1 cellular context compared by ENCODE assay signal in the genomic region with DNA sequence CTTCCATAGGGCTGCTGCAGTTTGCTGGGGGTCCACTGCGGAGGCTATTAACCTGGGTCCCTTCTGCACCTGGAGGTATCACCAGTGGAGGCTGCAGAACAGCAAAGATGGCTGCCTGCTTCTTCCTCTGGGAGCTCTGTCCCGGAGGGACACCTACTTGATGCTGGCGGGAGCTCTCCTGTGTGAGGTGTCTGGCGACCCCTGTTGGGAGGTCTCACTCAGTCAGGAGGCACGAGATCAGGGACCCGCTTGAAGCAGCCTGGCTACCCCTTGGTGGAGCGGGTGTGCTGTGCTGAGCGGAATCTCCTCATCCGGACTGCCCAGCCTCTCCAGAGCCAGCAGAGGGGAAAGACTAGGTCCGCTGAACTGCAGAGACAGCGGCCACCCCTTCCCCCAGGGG.
TF ChIP-seq lines count a peak whose summit lies in the region.

No MANE protein-coding gene starts in this region.

TF ChIP-seq in HepG2, 621 proteins besides CTCF, POLR2A, EP300 and RAD21 (continues in another document):
- TF ChIP-seq ZNF407 (CRISPR knock-in tag; IDR thresholded peaks at IDR 0.05; ENCODE audit: not compliant biosample characterization) = no peak
- TF ChIP-seq ATF7 (IDR thresholded peaks at IDR 0.05) = no peak
- TF ChIP-seq ATF7 (CRISPR knock-in tag; IDR thresholded peaks at IDR 0.05) = no peak
- TF ChIP-seq TAF15 (IDR thresholded peaks at IDR 0.05; ENCODE audit: low read depth, low read length, poor library complexity, severe bottlenecking) = no peak
- TF ChIP-seq ZNF564 (CRISPR knock-in tag; IDR thresholded peaks at IDR 0.05) = no peak
- no peak for TF ChIP-seq AGO1 (IDR thresholded peaks at IDR 0.05; ENCODE audit: low read depth, low read length, poor library complexity, severe bottlenecking)
- peak; percentile 70 for TF ChIP-seq YY1 (IDR thresholded peaks at IDR 0.05; ENCODE audit: insufficient read depth, insufficient replicate concordance, low read depth, low read length)
- 0 out of 2 replicates have a peak, but pooled peaks have one; percentile 22 for TF ChIP-seq HOXA3 (CRISPR knock-in tag; IDR thresholded peaks at IDR 0.05)
- TF ChIP-seq ZMYM4 (CRISPR knock-in tag; IDR thresholded peaks at IDR 0.05) = peak; percentile 51; the same call in 1 of the 2 replicates
- no peak for TF ChIP-seq KMT2A (CRISPR knock-in tag; IDR thresholded peaks at IDR 0.05)
- no peak for TF ChIP-seq RBM22 (optimal IDR thresholded peaks at IDR 0.05; ENCODE audit: low read length)
- TF ChIP-seq MYC (CRISPR knock-in tag; IDR thresholded peaks at IDR 0.05; ENCODE audit: borderline replicate concordance) = no peak
- TF ChIP-seq ZNF546 (CRISPR knock-in tag; conservative IDR thresholded peaks at IDR 0.05) = no peak
- TF ChIP-seq ZNF891 (CRISPR knock-in tag; IDR thresholded peaks at IDR 0.05) = peak; percentile 17; the same call in 1 of the 2 replicates
- no peak for TF ChIP-seq THYN1 (CRISPR knock-in tag; IDR thresholded peaks at IDR 0.05; ENCODE audit: borderline replicate concordance, low read depth)
- no peak for TF ChIP-seq ZKSCAN8 (CRISPR knock-in tag; IDR thresholded peaks at IDR 0.05; ENCODE audit: borderline replicate concordance)
- 0 out of 2 replicates have a peak, but pooled peaks have one; percentile 22 for TF ChIP-seq BHLHE40 (IDR thresholded peaks at IDR 0.05; ENCODE audit: low read length)
- no peak for TF ChIP-seq ZNF12 (CRISPR knock-in tag; IDR thresholded peaks at IDR 0.05)
- no peak for TF ChIP-seq FOSL2 (CRISPR knock-in tag; IDR thresholded peaks at IDR 0.05)
- no peak for TF ChIP-seq MEF2D (CRISPR knock-in tag; IDR thresholded peaks at IDR 0.05)
- TF ChIP-seq ZNF121 (CRISPR knock-in tag; IDR thresholded peaks at IDR 0.05) = 0 out of 2 replicates have a peak, but pooled peaks have one; percentile 23
- TF ChIP-seq SALL1 (CRISPR knock-in tag; IDR thresholded peaks at IDR 0.05) = peak; percentile 10; the same call in 1 of the 2 replicates
- TF ChIP-seq FUBP1 (CRISPR knock-in tag; IDR thresholded peaks at IDR 0.05; ENCODE audit: borderline replicate concordance) = no peak
- TF ChIP-seq PHF21A (CRISPR knock-in tag; IDR thresholded peaks at IDR 0.05) = no peak
- no peak for TF ChIP-seq NR2F1 (CRISPR knock-in tag; IDR thresholded peaks at IDR 0.05)
- no peak for TF ChIP-seq FOXK2 (IDR thresholded peaks at IDR 0.05)
- TF ChIP-seq, protein P1, sequence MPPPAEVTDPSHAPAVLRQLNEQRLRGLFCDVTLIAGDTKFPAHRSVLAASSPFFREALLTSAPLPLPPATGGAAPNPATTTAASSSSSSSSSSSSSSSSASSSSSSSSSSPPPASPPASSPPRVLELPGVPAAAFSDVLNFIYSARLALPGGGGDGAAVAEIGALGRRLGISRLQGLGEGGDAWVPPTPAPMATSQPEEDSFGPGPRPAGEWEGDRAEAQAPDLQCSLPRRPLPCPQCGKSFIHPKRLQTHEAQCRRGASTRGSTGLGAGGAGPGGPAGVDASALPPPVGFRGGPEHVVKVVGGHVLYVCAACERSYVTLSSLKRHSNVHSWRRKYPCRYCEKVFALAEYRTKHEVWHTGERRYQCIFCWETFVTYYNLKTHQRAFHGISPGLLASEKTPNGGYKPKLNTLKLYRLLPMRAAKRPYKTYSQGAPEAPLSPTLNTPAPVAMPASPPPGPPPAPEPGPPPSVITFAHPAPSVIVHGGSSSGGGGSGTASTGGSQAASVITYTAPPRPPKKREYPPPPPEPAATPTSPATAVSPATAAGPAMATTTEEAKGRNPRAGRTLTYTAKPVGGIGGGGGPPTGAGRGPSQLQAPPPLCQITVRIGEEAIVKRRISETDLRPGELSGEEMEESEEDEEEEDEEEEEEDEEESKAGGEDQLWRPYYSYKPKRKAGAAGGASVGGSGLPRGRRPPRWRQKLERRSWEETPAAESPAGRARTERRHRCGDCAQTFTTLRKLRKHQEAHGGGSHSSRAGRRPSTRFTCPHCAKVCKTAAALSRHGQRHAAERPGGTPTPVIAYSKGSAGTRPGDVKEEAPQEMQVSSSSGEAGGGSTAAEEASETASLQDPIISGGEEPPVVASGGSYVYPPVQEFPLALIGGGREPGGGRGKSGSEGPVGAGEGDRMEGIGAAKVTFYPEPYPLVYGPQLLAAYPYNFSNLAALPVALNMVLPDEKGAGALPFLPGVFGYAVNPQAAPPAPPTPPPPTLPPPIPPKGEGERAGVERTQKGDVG (CRISPR knock-in tag; IDR thresholded peaks at IDR 0.05; ENCODE audit: borderline replicate concordance) = no peak
- no peak for TF ChIP-seq DDIT3 (CRISPR knock-in tag; IDR thresholded peaks at IDR 0.05)
- TF ChIP-seq STAG1 (CRISPR knock-in tag; IDR thresholded peaks at IDR 0.05) = peak; percentile 77
- no peak for TF ChIP-seq HNRNPUL1 (IDR thresholded peaks at IDR 0.05; ENCODE audit: low read depth, low read length)
- TF ChIP-seq HOXD1 (CRISPR knock-in tag; IDR thresholded peaks at IDR 0.05) = no peak
- no peak for TF ChIP-seq ZNF333 (CRISPR knock-in tag; IDR thresholded peaks at IDR 0.05; ENCODE audit: borderline replicate concordance)
- TF ChIP-seq, protein P2, sequence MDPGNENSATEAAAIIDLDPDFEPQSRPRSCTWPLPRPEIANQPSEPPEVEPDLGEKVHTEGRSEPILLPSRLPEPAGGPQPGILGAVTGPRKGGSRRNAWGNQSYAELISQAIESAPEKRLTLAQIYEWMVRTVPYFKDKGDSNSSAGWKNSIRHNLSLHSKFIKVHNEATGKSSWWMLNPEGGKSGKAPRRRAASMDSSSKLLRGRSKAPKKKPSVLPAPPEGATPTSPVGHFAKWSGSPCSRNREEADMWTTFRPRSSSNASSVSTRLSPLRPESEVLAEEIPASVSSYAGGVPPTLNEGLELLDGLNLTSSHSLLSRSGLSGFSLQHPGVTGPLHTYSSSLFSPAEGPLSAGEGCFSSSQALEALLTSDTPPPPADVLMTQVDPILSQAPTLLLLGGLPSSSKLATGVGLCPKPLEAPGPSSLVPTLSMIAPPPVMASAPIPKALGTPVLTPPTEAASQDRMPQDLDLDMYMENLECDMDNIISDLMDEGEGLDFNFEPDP (CRISPR knock-in tag; conservative IDR thresholded peaks at IDR 0.05) = no peak
- peak; percentile 47 for TF ChIP-seq ZNF687 (CRISPR knock-in tag; IDR thresholded peaks at IDR 0.05)
- TF ChIP-seq ZNF512B (CRISPR knock-in tag; IDR thresholded peaks at IDR 0.05; ENCODE audit: borderline replicate concordance) = no peak
- no peak for TF ChIP-seq TBP (CRISPR knock-in tag; IDR thresholded peaks at IDR 0.05)
